20 cellular contexts compared by ENCODE assay signal in genomic region chr3:128466840-128467541, GRCh38. TPM values are rescaled to one million over a fixed set of nuclear protein-coding genes. Genes with fewer than 3 reads are reported as not detected.
DNase-seq lines count a peak whose midpoint lies in the region; ATAC-seq and TF ChIP-seq lines count a peak whose summit lies in the region.
"Had no signal": no experiment of that assay in that cellular context is flagged by ENCODE, and none has a peak within 500 bp of the region (broad histone marks: within the 10 kb centered on the region; RNA-seq: fewer than 3 reads in every experiment).

TSS of gene DNAJB8 (minus strand) at chr3:128466890. CDS start at chr3:128463245, 3,645 bp downstream.

- peaks cover 7% of the 10 kb centered on the region for H3K4me1 Mint-ChIP-seq in activated naive CD8-positive, alpha-beta T cell (ENCODE audit: low read depth)
- peaks cover 9% of the 10 kb centered on the region for H3K4me1 Mint-ChIP-seq in activated naive CD8-positive, alpha-beta T cell treated with anti-CD3 and anti-CD28 coated beads for 36 hours
- peaks cover 8% of the 10 kb centered on the region for H3K4me1 Mint-ChIP-seq in central memory CD8-positive, alpha-beta T cell
- peaks cover 32% of the 10 kb centered on the region for H3K4me1 Mint-ChIP-seq in stimulated activated effector memory CD8-positive, alpha-beta T cell treated with anti-CD3 and anti-CD28 coated beads, Interleukin-12 subunit alpha, Interleukin-12 subunit beta, amount 100 ng/mL, for 72 hours
- H3K4me1 Mint-ChIP-seq: activated B cell treated with CpG ODN at 0.5 μM for 24 hours had no signal

- intact Hi-C loops in mammary epithelial cell (cut with micrococcal nuclease) = no loop called here

- no peaks in the 10 kb centered on the region for H3K9me3 Mint-ChIP-seq in activated naive CD8-positive, alpha-beta T cell (ENCODE audit: low read depth)
- H3K9me3 Mint-ChIP-seq in activated naive CD8-positive, alpha-beta T cell treated with anti-CD3 and anti-CD28 coated beads for 36 hours = no peaks in the 10 kb centered on the region
- no peaks in the 10 kb centered on the region for H3K9me3 Mint-ChIP-seq in central memory CD8-positive, alpha-beta T cell
- H3K9me3 Mint-ChIP-seq in stimulated activated effector memory CD8-positive, alpha-beta T cell treated with anti-CD3 and anti-CD28 coated beads, Interleukin-12 subunit alpha, Interleukin-12 subunit beta, amount 100 ng/mL, for 72 hours = no peaks in the 10 kb centered on the region
- H3K9me3 Mint-ChIP-seq: activated B cell treated with CpG ODN at 0.5 μM for 24 hours had no signal

- no peak within 1 kb of the TSS for H3K4me2 ChIP-seq in mammary epithelial cell (ENCODE audit: insufficient read depth, low read depth, low read length)

- no peaks in the 10 kb centered on the region for H3K36me3 ChIP-seq in mammary epithelial cell (ENCODE audit: insufficient read depth, low read length)
- H3K36me3 ChIP-seq: breast epithelium, esophagus squamous epithelium, suprapubic skin had no signal

- ATAC-seq in central memory CD8-positive, alpha-beta T cell (replicated peaks; ENCODE audit: extremely low read depth, poor library complexity, severe bottlenecking) = peak; percentile 75
- ATAC-seq in stimulated activated effector memory CD8-positive, alpha-beta T cell treated with anti-CD3 and anti-CD28 coated beads, Interleukin-12 subunit alpha, Interleukin-12 subunit beta, amount 100 ng/mL, for 72 hours = peak; percentile 92

- no peaks in the 10 kb centered on the region for H3K79me2 ChIP-seq in mammary epithelial cell (ENCODE audit: insufficient read depth, low read length)

- no peak within 1 kb of the TSS for H3K27ac ChIP-seq in mammary epithelial cell (ENCODE audit: insufficient read depth, low read depth, low read length)
- H3K27ac ChIP-seq: breast epithelium, esophagus squamous epithelium, suprapubic skin had no signal

- H3K36me3 Mint-ChIP-seq in activated naive CD8-positive, alpha-beta T cell = no peaks in the 10 kb centered on the region
- H3K36me3 Mint-ChIP-seq in activated naive CD8-positive, alpha-beta T cell treated with anti-CD3 and anti-CD28 coated beads for 36 hours = no peaks in the 10 kb centered on the region
- peaks cover 1% of the 10 kb centered on the region for H3K36me3 Mint-ChIP-seq in central memory CD8-positive, alpha-beta T cell (ENCODE audit: insufficient read depth)
- H3K36me3 Mint-ChIP-seq in stimulated activated effector memory CD8-positive, alpha-beta T cell treated with anti-CD3 and anti-CD28 coated beads, Interleukin-12 subunit alpha, Interleukin-12 subunit beta, amount 100 ng/mL, for 72 hours = no peaks in the 10 kb centered on the region
- H3K36me3 Mint-ChIP-seq: naive B cell had no signal

- CTCF ChIA-PET in mammary epithelial cell (lab: Charles Lee; ENCODE audit: low non-redundant PET) = no interaction called here

- in situ Hi-C loops in mammary epithelial cell (cut with MboI; ENCODE audit: low sequenced_read_pairs in 2 of 2) = no loop called here

- WGBS in mammary epithelial cell (ENCODE audit: low coverage, missing lambda C conversion rate) = 71% methylated on average over 9 of the region's 14 CpGs

- no peaks in the 10 kb centered on the region for H3K9me3 ChIP-seq in mammary epithelial cell (replicated peaks; ENCODE audit: insufficient read depth, low read length)
- H3K9me3 ChIP-seq: breast epithelium, esophagus squamous epithelium, suprapubic skin had no signal

- H3K27me3 ChIP-seq in mammary epithelial cell (ENCODE audit: insufficient read depth, low read length) = peaks cover 3% of the 10 kb centered on the region

- no peak within 1 kb of the TSS for H2AFZ ChIP-seq in mammary epithelial cell (ENCODE audit: low read depth, low read length)

- peaks cover 4% of the 10 kb centered on the region for H3K27me3 Mint-ChIP-seq in activated naive CD8-positive, alpha-beta T cell
- no peaks in the 10 kb centered on the region for H3K27me3 Mint-ChIP-seq in activated naive CD8-positive, alpha-beta T cell treated with anti-CD3 and anti-CD28 coated beads for 36 hours
- peaks cover 31% of the 10 kb centered on the region for H3K27me3 Mint-ChIP-seq in central memory CD8-positive, alpha-beta T cell

- TF ChIP-seq CTCF in mammary epithelial cell (conservative IDR thresholded peaks at IDR 0.05 in 1 of 2, IDR thresholded peaks at IDR 0.05 in 1 of 2; ENCODE audit: extremely low read depth in 1 of 2, insufficient read depth in 1 of 2, low read depth in 1 of 2, low read length in 2 of 2) = no peak

- dilution Hi-C loops in mammary epithelial cell (cut with HindIII; ENCODE audit: low sequenced_read_pairs) = no loop called here

- no peaks in the 10 kb centered on the region for H4K20me1 ChIP-seq in mammary epithelial cell (ENCODE audit: insufficient read depth, low read length)

- H3K4me1 ChIP-seq in mammary epithelial cell (ENCODE audit: insufficient read depth, low read length) = no peaks in the 10 kb centered on the region
- H3K4me1 ChIP-seq: breast epithelium, esophagus squamous epithelium, suprapubic skin had no signal

- no peak within 1 kb of the TSS for H3K4me3 Mint-ChIP-seq in activated naive CD8-positive, alpha-beta T cell
- no peak within 1 kb of the TSS for H3K4me3 Mint-ChIP-seq in activated naive CD8-positive, alpha-beta T cell treated with anti-CD3 and anti-CD28 coated beads for 36 hours
- H3K4me3 Mint-ChIP-seq in central memory CD8-positive, alpha-beta T cell = no peak within 1 kb of the TSS
- no peak within 1 kb of the TSS for H3K4me3 Mint-ChIP-seq in stimulated activated effector memory CD8-positive, alpha-beta T cell treated with anti-CD3 and anti-CD28 coated beads, Interleukin-12 subunit alpha, Interleukin-12 subunit beta, amount 100 ng/mL, for 72 hours
- H3K4me3 Mint-ChIP-seq: activated B cell treated with CpG ODN at 0.5 μM for 24 hours, naive B cell had no signal

- H3K4me3 ChIP-seq in mammary epithelial cell (replicated peaks in 1 of 3; ENCODE audit: insufficient read depth in 1 of 3, low read depth in 2 of 3, low read length in 3 of 3) = no peak within 1 kb of the TSS
- H3K4me3 ChIP-seq: breast epithelium, esophagus squamous epithelium, lung, suprapubic skin had no signal

- no peak within 1 kb of the TSS for H3K9ac ChIP-seq in mammary epithelial cell (ENCODE audit: insufficient read depth, low read length)

- no peak for DNase-seq in activated naive CD8-positive, alpha-beta T cell treated with anti-CD3 and anti-CD28 coated beads for 36 hours
- DNase-seq in activated CD4-positive, alpha-beta T cell treated with anti-CD3 and anti-CD28 coated beads for 48 hours = peak; percentile 52
- DNase-seq in central memory CD8-positive, alpha-beta T cell (ENCODE audit: low spot score in 2 of 2) = peak in 1 of 2 donors; percentile 30
- DNase-seq in stimulated activated effector memory CD8-positive, alpha-beta T cell treated with anti-CD3 and anti-CD28 coated beads, Interleukin-12 subunit alpha, Interleukin-12 subunit beta, amount 100 ng/mL, for 72 hours (ENCODE audit: low spot score in 2 of 2) = no peak
- no peak for DNase-seq in HPDE6-E6E7 (ENCODE audit: extremely low spot score)
- DNase-seq in mammary epithelial cell = no peak
- DNase-seq in ureter (ENCODE audit: low spot score) = no peak
- DNase-seq: activated B cell treated with CpG ODN at 0.5 μM for 24 hours, esophagus squamous epithelium, GF-D8, H7, MM.1S, naive B cell, NCI-H187 treated with DMSO at 0.1 percent for 48 hours, NCI-H446 treated with DMSO at 0.1 percent for 48 hours had no signal

- BruUV-seq in mammary epithelial cell (replicated peaks; lab: Mats Ljungman, UMichigan) = no TSS peak

- peak within 1 kb of the TSS; percentile 37 for H3K27ac Mint-ChIP-seq in activated naive CD8-positive, alpha-beta T cell
- H3K27ac Mint-ChIP-seq in activated naive CD8-positive, alpha-beta T cell treated with anti-CD3 and anti-CD28 coated beads for 36 hours = no peak within 1 kb of the TSS
- peak within 1 kb of the TSS; percentile 4 for H3K27ac Mint-ChIP-seq in central memory CD8-positive, alpha-beta T cell (ENCODE audit: low read depth)
- peak within 1 kb of the TSS; percentile 71 for H3K27ac Mint-ChIP-seq in stimulated activated effector memory CD8-positive, alpha-beta T cell treated with anti-CD3 and anti-CD28 coated beads, Interleukin-12 subunit alpha, Interleukin-12 subunit beta, amount 100 ng/mL, for 72 hours
- H3K27ac Mint-ChIP-seq: activated B cell treated with CpG ODN at 0.5 μM for 24 hours, progenitor cell of endocrine pancreas had no signal

RNA-seq across cellular contexts. Expression of gene DNAJB8, which starts in this region (rescaled TPM):
- total RNA-seq in activated naive CD8-positive, alpha-beta T cell treated with anti-CD3 and anti-CD28 coated beads for 36 hours = not detected
- total RNA-seq in mammary epithelial cell (not detected), ureter (not detected)
- polyA plus RNA-seq in mammary epithelial cell = not detected
- polyA minus RNA-seq in mammary epithelial cell = not detected
- total RNA-seq: activated B cell treated with CpG ODN at 0.5 μM for 24 hours, breast epithelium, esophagus squamous epithelium, H7, lung, progenitor cell of endocrine pancreas, suprapubic skin had no signal
- polyA plus RNA-seq: lung had no signal
